In genomic region chr1:107782192-107782845, GRCh38 we compare ENCODE assay signal across 8 cellular contexts.
DNase-seq lines count a peak whose midpoint lies in the region; ATAC-seq and TF ChIP-seq lines count a peak whose summit lies in the region.

No MANE protein-coding gene starts in this region.

- no peaks in the 10 kb centered on the region for H3K27me3 Mint-ChIP-seq in CD4-positive, alpha-beta T cell
- H3K27me3 Mint-ChIP-seq in activated T-cell treated with anti-CD3 and anti-CD28 coated beads, Interleukin-2, amount 50 U/mL, for 72 hours (ENCODE audit: low read depth) = no peaks in the 10 kb centered on the region
- H3K27me3 Mint-ChIP-seq in glutamatergic neuron (ENCODE audit: unreplicated experiment) = peaks cover 2% of the 10 kb centered on the region

- H3K36me3 Mint-ChIP-seq in CD4-positive, alpha-beta T cell (ENCODE audit: low read depth) = no peaks in the 10 kb centered on the region
- H3K36me3 Mint-ChIP-seq in activated T-cell treated with anti-CD3 and anti-CD28 coated beads, Interleukin-2, amount 50 U/mL, for 72 hours (ENCODE audit: insufficient read depth in 2 of 2) = no peaks in the 10 kb centered on the region
- no peaks in the 10 kb centered on the region for H3K36me3 Mint-ChIP-seq in glutamatergic neuron (ENCODE audit: unreplicated experiment)

- POLR2A ChIA-PET in CD4-positive, alpha-beta T cell (lab: Charles Lee) = interaction anchor here (0.7 to 2.1 kb wide), 9 partner anchors 182 to 879 kb away, joined by 3 to 18 read pairs (median 4); partner anchors contain the start of genes HENMT1, SLC25A24 and VAV3

- peak; percentile 86 for TF ChIP-seq CTCF in CD4-positive, alpha-beta T cell (IDR thresholded peaks at IDR 0.05)
- TF ChIP-seq CTCF in GM13977 (IDR thresholded peaks at IDR 0.05; ENCODE audit: extremely low read depth, insufficient read depth, missing control alignments) = peak; percentile 60
- peak; percentile 92 for TF ChIP-seq CTCF in glutamatergic neuron (IDR thresholded peaks at IDR 0.05; ENCODE audit: partially characterized antibody, unreplicated experiment)

- CTCF ChIA-PET in CD4-positive, alpha-beta T cell (lab: Charles Lee) = interaction anchor here (0.6 to 9.7 kb wide), 10 partner anchors 10 to 358 kb away, joined by 3 to 152 read pairs (median 4); no protein-coding TSS in a partner anchor

- DNase-seq in CD4-positive, alpha-beta T cell = peak in 4 of 10 experiments; percentile 16 to 39 (median 22)
- no peak for DNase-seq in GM13977 (ENCODE audit: low spot score)
- DNase-seq in NCI-H345 (lab: John Stamatoyannopoulos, UW) = peak; percentile 64
- DNase-seq in activated T-cell treated with anti-CD3 and anti-CD28 coated beads, Interleukin-2, amount 50 U/mL, for 72 hours = peak; percentile 34 to 55
- no peak for DNase-seq in glutamatergic neuron
- peak; percentile 65 for DNase-seq in renal cortical epithelial cell (ENCODE audit: low read depth)

- ATAC-seq in CD4-positive, alpha-beta T cell (ENCODE audit: poor library complexity) = no peak
- no peak for ATAC-seq in activated T-cell treated with anti-CD3 and anti-CD28 coated beads, Interleukin-2, amount 50 U/mL, for 72 hours (replicated peaks in 1 of 2)
- ATAC-seq in GM19328 (IDR thresholded peaks at IDR 0.05; ENCODE audit: unreplicated experiment) = no peak
- ATAC-seq in HG02571 (IDR thresholded peaks at IDR 0.05; ENCODE audit: unreplicated experiment) = no peak

- H3K4me3 Mint-ChIP-seq in CD4-positive, alpha-beta T cell = no peak overlapping the region
- no peak overlapping the region for H3K4me3 Mint-ChIP-seq in activated T-cell treated with anti-CD3 and anti-CD28 coated beads, Interleukin-2, amount 50 U/mL, for 72 hours
- no peak overlapping the region for H3K4me3 Mint-ChIP-seq in glutamatergic neuron (ENCODE audit: unreplicated experiment)

- no peak overlapping the region for H3K27ac ChIP-seq in CD4-positive, alpha-beta T cell (ENCODE audit: low read depth, low read length)

- no peaks in the 10 kb centered on the region for H3K27me3 ChIP-seq in CD4-positive, alpha-beta T cell (ENCODE audit: control insufficient read depth, insufficient read depth, low read length)

- H3K9me3 ChIP-seq in CD4-positive, alpha-beta T cell (ENCODE audit: control insufficient read depth, low read length) = no peaks in the 10 kb centered on the region

- no peaks in the 10 kb centered on the region for H3K9me3 Mint-ChIP-seq in CD4-positive, alpha-beta T cell
- H3K9me3 Mint-ChIP-seq in activated T-cell treated with anti-CD3 and anti-CD28 coated beads, Interleukin-2, amount 50 U/mL, for 72 hours = no peaks in the 10 kb centered on the region
- H3K9me3 Mint-ChIP-seq in glutamatergic neuron (ENCODE audit: unreplicated experiment) = peaks cover 2% of the 10 kb centered on the region

- H3K4me1 Mint-ChIP-seq in CD4-positive, alpha-beta T cell (ENCODE audit: low read depth) = peaks cover 30% of the 10 kb centered on the region
- peaks cover 28% of the 10 kb centered on the region for H3K4me1 Mint-ChIP-seq in activated T-cell treated with anti-CD3 and anti-CD28 coated beads, Interleukin-2, amount 50 U/mL, for 72 hours (ENCODE audit: low read depth)
- H3K4me1 Mint-ChIP-seq in glutamatergic neuron (ENCODE audit: low read depth, unreplicated experiment) = peaks cover 13% of the 10 kb centered on the region

- intact Hi-C loops in CD4-positive, alpha-beta T cell (cut with DNase I, micrococcal nuclease) = loop anchor here (1.0 to 10.0 kb wide), 6 partner anchors 112 to 862 kb away; partner anchors contain the start of gene EEIG2 (in 1 of the 2)

- H3K27ac Mint-ChIP-seq in CD4-positive, alpha-beta T cell = no peak overlapping the region
- no peak overlapping the region for H3K27ac Mint-ChIP-seq in activated T-cell treated with anti-CD3 and anti-CD28 coated beads, Interleukin-2, amount 50 U/mL, for 72 hours
- H3K27ac Mint-ChIP-seq in glutamatergic neuron (ENCODE audit: unreplicated experiment) = no peak overlapping the region

- in situ Hi-C loops in GM13977 (cut with MboI; ENCODE audit: low pct_unique_long_range_greater_than_20kb, low sequenced_read_pairs, unreplicated experiment) = no loop called here

Comparison
In these comparisons a context has a peak if more than half of its experiments do, and no peak if none do; other contexts are left out.
1. DNase-seq: peak in NCI-H345 (single experiment), activated T-cell treated with anti-CD3 and anti-CD28 coated beads, Interleukin-2, amount 50 U/mL, for 72 hours (2 of 2) and renal cortical epithelial cell (single experiment); none in GM13977 (single experiment) and glutamatergic neuron (single experiment).
2. Peak in every context shown above with its lines, with median percentiles within 50 percentile points of each other: CTCF ChIP-seq.